ENCODE assay signal across 8 cellular contexts in genomic region chr17:50918933-50919296, GRCh38. TPM values are rescaled to one million over a fixed set of nuclear protein-coding genes. Genes with fewer than 3 reads are reported as not detected.
DNase-seq lines count a peak whose midpoint lies in the region; ATAC-seq and TF ChIP-seq lines count a peak whose summit lies in the region.

No MANE protein-coding gene starts in this region.

- ATAC-seq in GM19452 (IDR thresholded peaks at IDR 0.05; ENCODE audit: unreplicated experiment) (no peak), HG02970 (IDR thresholded peaks at IDR 0.05; ENCODE audit: low FRiP score, unreplicated experiment) (no peak)

- peaks cover 8 to 13% of the 10 kb centered on the region in 2 donors for H3K4me1 Mint-ChIP-seq in immature natural killer cell

- peak overlapping the region; percentile 55 for H3K27ac ChIP-seq in HL-60 (replicated peaks)

- no peak for DNase-seq in HL-60 (ENCODE audit: low read depth in 1 of 2, low spot score in 1 of 2)
- DNase-seq in activated T-cell treated with anti-CD3 and anti-CD28 coated beads, Interleukin-2, amount 50 U/mL, for 48 hours = peak; percentile 56 to 60
- DNase-seq in immature natural killer cell = peak in 1 of 3 donors; percentile 16
- peak; percentile 63 for DNase-seq in stimulated activated CD8-positive, alpha-beta memory T cell treated with anti-CD3 and anti-CD28 coated beads, Interleukin-4, amount 100 ng/mL, for 48 hours
- no peak for DNase-seq in effector CD8-positive, alpha-beta T cell (lab: John Stamatoyannopoulos, UW)
- no peak for DNase-seq in SKM-1 treated with dmso at 0.1 percent for 144 hours (lab: John Stamatoyannopoulos, UW; ENCODE audit: unreplicated experiment)

- peaks cover 3 to 6% (median 3%) of the 10 kb centered on the region in 3 donors for H3K27me3 Mint-ChIP-seq in immature natural killer cell (ENCODE audit: low read depth in 3 of 3)

- no peaks in the 10 kb centered on the region for H3K36me3 Mint-ChIP-seq in immature natural killer cell

- no peaks in the 10 kb centered on the region for H3K9me3 Mint-ChIP-seq in immature natural killer cell

- H3K4me3 ChIP-seq in HL-60 (replicated peaks; ENCODE audit: insufficient read depth, low read length) = no peak overlapping the region

- peak overlapping the region in 2 of 5 donors; percentile 33 to 81 for H3K4me3 Mint-ChIP-seq in immature natural killer cell

- H3K27ac Mint-ChIP-seq in immature natural killer cell = peak overlapping the region; percentile 43 to 96 (median 87)

- TF ChIP-seq CTCF in HL-60 (IDR thresholded peaks at IDR 0.05; ENCODE audit: insufficient read depth, low read length) = no peak

- H3K27me3 ChIP-seq in HL-60 (ENCODE audit: insufficient read depth, poor library complexity, severe bottlenecking) = no peaks in the 10 kb centered on the region

RNA-seq across cellular contexts. Expression of gene TOB1, which starts 52.8 kb away (rescaled TPM):
- polyA plus RNA-seq in immature natural killer cell = 10 to 100 TPM in 2 of 3 donors, 1 to 10 TPM in 1; 8.9 to 23.7 (median 10.3) TPM

Comparison
In these comparisons a context has a peak if more than half of its experiments do, and no peak if none do; other contexts are left out.
1. DNase-seq: peak in activated T-cell treated with anti-CD3 and anti-CD28 coated beads, Interleukin-2, amount 50 U/mL, for 48 hours (2 of 2) and stimulated activated CD8-positive, alpha-beta memory T cell treated with anti-CD3 and anti-CD28 coated beads, Interleukin-4, amount 100 ng/mL, for 48 hours (single experiment); none in HL-60 (0 of 2), effector CD8-positive, alpha-beta T cell (single experiment) and SKM-1 treated with dmso at 0.1 percent for 144 hours (single experiment).